In the genomic region with DNA sequence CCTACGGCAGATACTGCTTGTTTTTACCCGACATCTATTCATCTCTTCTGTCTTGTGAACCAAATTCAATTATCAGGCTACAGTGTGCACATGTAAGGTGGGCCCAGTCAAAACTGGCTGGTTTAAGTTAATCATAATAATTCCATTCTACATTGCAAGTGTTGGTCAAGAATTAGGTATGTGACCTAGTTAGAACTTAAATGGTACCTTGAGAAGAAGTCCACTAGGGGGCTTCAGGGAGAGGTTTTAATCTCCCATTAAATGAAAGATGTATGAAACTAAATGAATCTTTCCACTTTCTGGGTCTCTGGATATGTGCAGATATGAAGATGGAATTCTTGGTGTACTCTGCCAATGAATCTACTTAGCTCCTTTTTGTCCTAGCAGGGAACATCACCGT, we compare ENCODE assay signal across 9 cellular contexts.
DNase-seq lines count a peak whose midpoint lies in the region; ATAC-seq and TF ChIP-seq lines count a peak whose summit lies in the region.
"Had no signal": no experiment of that assay in that cellular context is flagged by ENCODE, and none has a peak within 500 bp of the region (broad histone marks: within the 10 kb centered on the region; RNA-seq: fewer than 3 reads in every experiment).

No MANE protein-coding gene starts in this region.

- no peak overlapping the region for H3K4me3 Mint-ChIP-seq in brain
- H3K4me3 Mint-ChIP-seq: naive thymus-derived CD4-positive, alpha-beta T cell had no signal

- peak; percentile 10 for DNase-seq in Caki2 (ENCODE audit: low read depth)
- peak; percentile 25 for DNase-seq in HuH-7.5 (ENCODE audit: low spot score)
- peak; percentile 25 for DNase-seq in myocyte (ENCODE audit: low read depth)
- no peak for DNase-seq in inferior parietal cortex (ENCODE audit: extremely low spot score)
- no peak for DNase-seq in occipital lobe (lab: John Stamatoyannopoulos, UW)
- DNase-seq in left colon = no peak
- DNase-seq in activated CD8-positive, alpha-beta memory T cell treated with anti-CD3 and anti-CD28 coated beads, Interleukin-2, amount 50 U/mL, for 4 hours = no peak

- peaks cover 0 to 8% (median 6%) of the 10 kb centered on the region in 5 experiments for H3K9me3 Mint-ChIP-seq in brain
- H3K9me3 Mint-ChIP-seq: naive thymus-derived CD4-positive, alpha-beta T cell had no signal

- H3K36me3 Mint-ChIP-seq in brain = peaks cover 52% of the 10 kb centered on the region

- TF ChIP-seq CTCF in brain (conservative IDR thresholded peaks at IDR 0.05) = peak; percentile 27 to 36

- H3K4me1 Mint-ChIP-seq in brain = no peaks in the 10 kb centered on the region
- H3K4me1 Mint-ChIP-seq: naive thymus-derived CD4-positive, alpha-beta T cell had no signal

- no peak for ATAC-seq in left colon
- ATAC-seq: naive thymus-derived CD4-positive, alpha-beta T cell had no signal

- in situ Hi-C loops in Caki2 (cut with HindIII; ENCODE audit: low pct_unique_long_range_greater_than_20kb, low sequenced_read_pairs) = no loop called here

- no peak overlapping the region for H3K27ac Mint-ChIP-seq in brain
- H3K27ac Mint-ChIP-seq: naive thymus-derived CD4-positive, alpha-beta T cell had no signal

- H3K27me3 Mint-ChIP-seq in brain = no peaks in the 10 kb centered on the region

- intact Hi-C loops in left colon (cut with DNase I, micrococcal nuclease) = no loop called here

Comparison
In these comparisons a context has a peak if more than half of its experiments do, and no peak if none do; other contexts are left out.
1. DNase-seq: peak in Caki2 (single experiment), HuH-7.5 (single experiment) and myocyte (single experiment); none in inferior parietal cortex (single experiment), occipital lobe (single experiment), left colon (0 of 2) and activated CD8-positive, alpha-beta memory T cell treated with anti-CD3 and anti-CD28 coated beads, Interleukin-2, amount 50 U/mL, for 4 hours (single experiment).